8 cellular contexts compared by ENCODE assay signal in genomic region chr19:3687774-3688706, GRCh38. TPM values are rescaled to one million over a fixed set of nuclear protein-coding genes. Genes with fewer than 3 reads are reported as not detected.
DNase-seq lines count a peak whose midpoint lies in the region; ATAC-seq, FAIRE-seq and TF ChIP-seq lines count a peak whose summit lies in the region.

No MANE protein-coding gene starts in this region.

- no peaks in the 10 kb centered on the region for H3K27me3 ChIP-seq in sigmoid colon

- peaks cover 25% of the 10 kb centered on the region for H3K36me3 Mint-ChIP-seq in endothelial cell (ENCODE audit: low read depth, unreplicated experiment)

- H3K9me3 Mint-ChIP-seq in endothelial cell (ENCODE audit: unreplicated experiment) = no peaks in the 10 kb centered on the region

- peaks cover 9% of the 10 kb centered on the region for H3K27me3 Mint-ChIP-seq in endothelial cell (ENCODE audit: unreplicated experiment)

- H3K4me3 ChIP-seq in sigmoid colon = peak overlapping the region in 2 of 4 donors; percentile 10 to 11

- 22 to 23% methylated on average over 55 of the region's 55 CpGs for WGBS in sigmoid colon, 2 donors

- ATAC-seq in HG03442 (IDR thresholded peaks at IDR 0.05; ENCODE audit: unreplicated experiment) = no peak
- no peak for ATAC-seq in GM19023 (IDR thresholded peaks at IDR 0.05; ENCODE audit: unreplicated experiment)

- H3K4me1 Mint-ChIP-seq in endothelial cell (ENCODE audit: unreplicated experiment) = peaks cover 18% of the 10 kb centered on the region

- DNase-seq in GM18507 (ENCODE audit: extremely low spot score, insufficient read length, low read depth) = no peak
- no peak for DNase-seq in endothelial cell (ENCODE audit: low spot score)
- no peak for DNase-seq in sigmoid colon
- DNase-seq in cortex of kidney (lab: John Stamatoyannopoulos, UW) = no peak
- DNase-seq in NAMALWA (ENCODE audit: low spot score) = no peak

- H3K27ac ChIP-seq in VCaP (peak overlapping the region; percentile 53), sigmoid colon (peak overlapping the region; percentile 55 to 97 (median 76))

- H3K36me3 ChIP-seq in sigmoid colon = peaks cover 0 to 12% (median 6%) of the 10 kb centered on the region in 4 donors

- no peak for TF ChIP-seq EP300 in sigmoid colon (IDR thresholded peaks at IDR 0.05)

- H3K4me1 ChIP-seq in sigmoid colon = peaks cover 2 to 68% (median 65%) of the 10 kb centered on the region in 4 donors

- FAIRE-seq in GM18507 (lab: Jason Lieb, UNC) = peak; percentile 49

- intact Hi-C loops in sigmoid colon (cut with DNase I) = no loop called here

- TF ChIP-seq CTCF in VCaP (conservative IDR thresholded peaks at IDR 0.05) (no peak), endothelial cell (IDR thresholded peaks at IDR 0.05; ENCODE audit: unreplicated experiment) (no peak), sigmoid colon (IDR thresholded peaks at IDR 0.05) (no peak)

- TF ChIP-seq POLR2A in sigmoid colon (IDR thresholded peaks at IDR 0.05) = no peak

- no peak overlapping the region for H3K4me3 Mint-ChIP-seq in endothelial cell (ENCODE audit: unreplicated experiment)

- peaks cover 0 to 2% (median 0%) of the 10 kb centered on the region in 4 donors for H3K9me3 ChIP-seq in sigmoid colon

- peak overlapping the region; percentile 45 for H3K27ac Mint-ChIP-seq in endothelial cell (ENCODE audit: unreplicated experiment)

RNA-seq across cellular contexts. Expression of gene PIP5K1C, which starts 12.2 kb away (rescaled TPM):
- total RNA-seq in endothelial cell (ENCODE audit: unreplicated experiment) (65.8 TPM), sigmoid colon (10 to 100 TPM; 27.8 to 68.7 (median 44.2) TPM)
- 10 to 100 TPM in 2 of 3 donors, 1 to 10 TPM in 1; 7.8 to 21.0 (median 11.6) TPM for polyA plus RNA-seq in sigmoid colon

RNA-seq across cellular contexts. Expression of gene TJP3, which starts 20.1 kb away (rescaled TPM):
- total RNA-seq in endothelial cell (ENCODE audit: unreplicated experiment) (3.1 TPM), sigmoid colon (1 to 10 TPM in 1 of 4 donors, under 1 TPM in 2, not detected in 1; 0.33 to 2.8 (median 0.36) TPM)
- polyA plus RNA-seq in sigmoid colon = 100 to 1,000 TPM; 158 to 245 (median 168) TPM
